Comparison of ENCODE assay signal across 1 cellular context in genomic region chr9:127263244-127263643, GRCh38.
TF ChIP-seq lines count a peak whose summit lies in the region.

No MANE protein-coding gene starts in this region.

TF ChIP-seq in GM23338, 12 proteins besides CTCF, POLR2A, EP300 and RAD21 (continued from another document):
- TF ChIP-seq ZNF462 (CRISPR knock-in tag; IDR thresholded peaks at IDR 0.05) (no peak), NANOG (IDR thresholded peaks at IDR 0.05; ENCODE audit: borderline replicate concordance) (no peak)
